19 cellular contexts compared by ENCODE assay signal in genomic region chr15:41235228-41235627, GRCh38. TPM values are rescaled to one million over a fixed set of nuclear protein-coding genes. Genes with fewer than 3 reads are reported as not detected.
"Had no signal": no experiment of that assay in that cellular context is flagged by ENCODE, and none has a peak within 500 bp of the region (broad histone marks: within the 10 kb centered on the region; RNA-seq: fewer than 3 reads in every experiment).

No MANE protein-coding gene starts in this region.

RNA-seq across cellular contexts. Expression of gene EXD1, which starts 4.7 kb away (rescaled TPM):
- total RNA-seq: hepatocyte, kidney, left cardiac atrium, left colon, left lobe of liver, left lung, left ventricle myocardium inferior, left ventricle myocardium superior, liver, lower leg skin, lower lobe of right lung, lung microvascular endothelial cell, mammary epithelial cell, mesenteric fat pad, mesothelial cell of epicardium, mononuclear cell, mucosa of descending colon, myocyte had no signal
- polyA plus RNA-seq: hepatocyte, immature natural killer cell, liver had no signal
